19 cellular contexts compared by ENCODE assay signal in the genomic region with DNA sequence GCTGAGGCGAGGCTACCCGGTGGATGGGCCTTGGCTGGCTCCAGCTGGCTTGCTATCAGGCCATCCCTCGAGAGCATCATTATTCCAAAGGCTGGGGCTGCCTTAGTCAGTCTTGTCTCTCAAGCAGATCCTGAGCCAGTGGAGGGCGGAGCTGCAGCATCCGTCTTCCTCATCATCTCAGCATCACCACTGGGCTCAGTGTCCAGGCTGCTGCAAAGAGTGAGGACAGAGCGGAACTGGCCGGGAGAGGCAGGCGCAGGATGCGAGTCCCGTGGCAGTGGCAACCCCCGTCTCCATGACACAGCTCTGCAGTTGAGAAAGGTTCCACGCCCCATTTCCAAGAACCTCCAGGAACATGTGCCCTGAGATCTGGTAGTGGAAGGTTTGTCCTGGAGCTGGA. TPM values are rescaled to one million over a fixed set of nuclear protein-coding genes. Genes with fewer than 3 reads are reported as not detected.
A peak's percentile ranks its signal among the peaks of the same experiment; 100 is the strongest.
DNase-seq lines count a peak whose midpoint lies in the region; ATAC-seq and TF ChIP-seq lines count a peak whose summit lies in the region.
"Had no signal": no experiment of that assay in that cellular context is flagged by ENCODE, and none has a peak within 500 bp of the region (broad histone marks: within the 10 kb centered on the region; RNA-seq: fewer than 3 reads in every experiment).

No MANE protein-coding gene starts in this region.

- no peak for TF ChIP-seq CTCF in heart left ventricle (IDR thresholded peaks at IDR 0.05)
- no peak for TF ChIP-seq CTCF in parathyroid adenoma (IDR thresholded peaks at IDR 0.05)
- TF ChIP-seq CTCF in PC-3 (conservative IDR thresholded peaks at IDR 0.05; ENCODE audit: low read depth, low read length), result no peak

- H3K9me2 ChIP-seq in PC-3 (replicated peaks; ENCODE audit: low read length), result no peaks in the 10 kb centered on the region

- H2AFZ ChIP-seq in parathyroid adenoma, result no peak overlapping the region
- H2AFZ ChIP-seq in PC-3 (ENCODE audit: low read length), result no peak overlapping the region

- H3K9me3 ChIP-seq in heart left ventricle (no peaks in the 10 kb centered on the region), parathyroid adenoma (ENCODE audit: control insufficient read depth, low read length) (no peaks in the 10 kb centered on the region), PC-3 (ENCODE audit: low read length) (no peaks in the 10 kb centered on the region)
- H3K9me3 ChIP-seq: adrenal gland, SJSA1 had no signal

- TF ChIP-seq POLR2A in heart left ventricle (IDR thresholded peaks at IDR 0.05), result peak in 1 of 2 donors; percentile 16

- DNase-seq in cerebellar cortex (ENCODE audit: low spot score) (peak; percentile 73), heart left ventricle (peak; percentile 63 to 93 (median 81)), ureter (ENCODE audit: low spot score) (peak; percentile 52), NCI-H146 (lab: John Stamatoyannopoulos, UW) (no peak), PC-3 (no peak)
- DNase-seq: activated CD4-positive, alpha-beta T cell treated with anti-CD3 and anti-CD28 coated beads, Interleukin-2, amount 50 U/mL, for 1 hour; activated T-cell treated with anti-CD3 and anti-CD28 coated beads, Interleukin-2, amount 50 U/mL, for 24 hours; CD4-positive, CD25-positive, alpha-beta regulatory T cell; naive thymus-derived CD4-positive, alpha-beta T cell; NCI-H1048; NCI-H446; stimulated activated naive CD4-positive, alpha-beta T cell; T-helper 9 cell had no signal

- ATAC-seq in heart left ventricle (peak; percentile 7 to 66 (median 44)), HG02852 (IDR thresholded peaks at IDR 0.05; ENCODE audit: unreplicated experiment) (no peak), PC-3 (no peak)
- ATAC-seq: GM12878; left colon; naive thymus-derived CD4-positive, alpha-beta T cell had no signal

- intact Hi-C loops in heart left ventricle (cut with DNase I) (loop anchor here in 4 of 10 donors (5.0 to 10.0 kb wide), 4 partner anchors 76 to 389 kb away; no protein-coding TSS in a partner anchor), PC-3 (cut with micrococcal nuclease) (no loop called here)

- H3K4me1 ChIP-seq in heart left ventricle, result peaks cover 0 to 91% (median 53%) of the 10 kb centered on the region in 12 donors
- H3K4me1 ChIP-seq in parathyroid adenoma, result no peaks in the 10 kb centered on the region
- peaks cover 12% of the 10 kb centered on the region for H3K4me1 ChIP-seq in PC-3 (ENCODE audit: insufficient read depth, low read length)

- H3K36me3 ChIP-seq in heart left ventricle (no peaks in the 10 kb centered on the region), parathyroid adenoma (ENCODE audit: control insufficient read depth, insufficient read depth, low read length) (no peaks in the 10 kb centered on the region), PC-3 (ENCODE audit: low read depth, low read length) (no peaks in the 10 kb centered on the region)
- H3K36me3 ChIP-seq: adrenal gland had no signal

- H3K9ac ChIP-seq in parathyroid adenoma, result no peak overlapping the region
- H3K9ac ChIP-seq in PC-3 (ENCODE audit: low read length), result no peak overlapping the region

- H3K27me3 ChIP-seq in heart left ventricle (no peaks in the 10 kb centered on the region), parathyroid adenoma (ENCODE audit: control insufficient read depth, insufficient read depth, low read length) (no peaks in the 10 kb centered on the region), PC-3 (ENCODE audit: low read length) (no peaks in the 10 kb centered on the region)
- H3K27me3 ChIP-seq: adrenal gland, SJSA1 had no signal

- H3K79me2 ChIP-seq in parathyroid adenoma (no peaks in the 10 kb centered on the region), PC-3 (ENCODE audit: low read length) (peaks cover 9% of the 10 kb centered on the region)

- WGBS in heart left ventricle, 4 donors, result 45 to 61% (median 47%) methylated on average over 3 to 12 of the region's 12 CpGs

- H3K27ac ChIP-seq in heart left ventricle (peak overlapping the region; percentile 44 to 84 (median 70)), parathyroid adenoma (peak overlapping the region; percentile 32), PC-3 (ENCODE audit: low read length) (no peak overlapping the region)
- H3K27ac ChIP-seq: SJSA1 had no signal

- H3K4me3 ChIP-seq in heart left ventricle, result peak overlapping the region in 1 of 12 donors; percentile 14
- H3K4me3 ChIP-seq in parathyroid adenoma (ENCODE audit: low read depth, low read length), result no peak overlapping the region
- H3K4me3 ChIP-seq in PC-3 (ENCODE audit: low read length), result no peak overlapping the region
- H3K4me3 ChIP-seq: adrenal gland, GM12878, SJSA1 had no signal

- no peaks in the 10 kb centered on the region for H3F3A ChIP-seq in PC-3 (ENCODE audit: low read length, unreplicated experiment)

- no peaks in the 10 kb centered on the region for H4K20me1 ChIP-seq in PC-3 (ENCODE audit: low read length)

- CTCF ChIA-PET in PC-3 (lab: Charles Lee), result no interaction called here

- BruUV-seq in PC-3 (replicated peaks; lab: Mats Ljungman, UMichigan), result no TSS peak

- no peak overlapping the region for H3K4me2 ChIP-seq in parathyroid adenoma (ENCODE audit: low read length)
- no peak overlapping the region for H3K4me2 ChIP-seq in PC-3 (ENCODE audit: low read length)

- POLR2A ChIA-PET in PC-3 (lab: Charles Lee; ENCODE audit: unreplicated experiment), result no interaction called here

RNA-seq across cellular contexts. Expression of a gene that starts 4.4 kb away (rescaled TPM):
- total RNA-seq in heart left ventricle, result 10 to 100 TPM; 24.0 to 75.0 (median 39.4) TPM
- 10 to 100 TPM; 34.9 to 91.3 TPM for polyA plus RNA-seq in heart left ventricle
- total RNA-seq in ureter, result 67.7 TPM
- 30.8 and 32.8 TPM in 2 replicates for total RNA-seq in PC-3 (2014; rRNA removed)

Comparison
In these comparisons a context has a peak if more than half of its experiments do, and no peak if none do; other contexts are left out.
1. DNase-seq: peak in cerebellar cortex (single experiment), heart left ventricle (5 of 5) and ureter (single experiment); none in NCI-H146 (single experiment) and PC-3 (single experiment).
2. ATAC-seq: peak in heart left ventricle (4 of 4); none in HG02852 (single experiment) and PC-3 (single experiment).